1 cellular context compared by ENCODE assay signal in genomic region chr18:23908827-23909226, GRCh38.
TF ChIP-seq lines count a peak whose summit lies in the region.

No MANE protein-coding gene starts in this region.

TF ChIP-seq in GM12878, 131 proteins besides CTCF, POLR2A, EP300 and RAD21 (continued from another document):
- TF ChIP-seq BRCA1 (IDR thresholded peaks at IDR 0.05; ENCODE audit: low read depth, low read length) (no peak), CBFB (IDR thresholded peaks at IDR 0.05; ENCODE audit: low read depth) (no peak), USF1 (IDR thresholded peaks at IDR 0.05; ENCODE audit: borderline replicate concordance, extremely low read length, insufficient read depth, low read depth, low read length) (no peak)
